In genomic region chr12:79897617-79898016, GRCh38 we compare ENCODE assay signal across 11 cellular contexts. TPM values are rescaled to one million over a fixed set of nuclear protein-coding genes. Genes with fewer than 3 reads are reported as not detected.
DNase-seq lines count a peak whose midpoint lies in the region; ATAC-seq and TF ChIP-seq lines count a peak whose summit lies in the region.
"Had no signal": no experiment of that assay in that cellular context is flagged by ENCODE, and none has a peak within 500 bp of the region (broad histone marks: within the 10 kb centered on the region; RNA-seq: fewer than 3 reads in every experiment).

No MANE protein-coding gene starts in this region.

- no peaks in the 10 kb centered on the region for H3K9me3 Mint-ChIP-seq in chondrocyte (ENCODE audit: low read depth)
- peaks cover 0 to 3% (median 0%) of the 10 kb centered on the region in 11 donors for H3K9me3 Mint-ChIP-seq in naive thymus-derived CD4-positive, alpha-beta T cell
- H3K9me3 Mint-ChIP-seq: stimulated activated memory B cell treated with anti-CD40 and anti-IgM and Interleukin-4, amounts not matched to agents 10 μg/mL and 1 μg/mL and 100 μg/mL, for 72 hours had no signal

- peak; percentile 76 for DNase-seq in Caki2 (ENCODE audit: low read depth)
- DNase-seq in M059J (ENCODE audit: low read depth) = peak; percentile 98
- no peak for DNase-seq in chondrocyte (ENCODE audit: low spot score)
- DNase-seq in substantia nigra (lab: John Stamatoyannopoulos, UW) = no peak
- no peak for DNase-seq in naive thymus-derived CD4-positive, alpha-beta T cell
- DNase-seq in activated effector memory CD4-positive, alpha-beta T cell treated with Interleukin-2 at 50 U/mL for 16 hours = no peak
- DNase-seq: MV-4-11 had no signal

- peaks cover 78% of the 10 kb centered on the region for H3K4me1 Mint-ChIP-seq in chondrocyte (ENCODE audit: low read depth)
- peaks cover 23 to 91% (median 83%) of the 10 kb centered on the region in 7 donors for H3K4me1 Mint-ChIP-seq in naive thymus-derived CD4-positive, alpha-beta T cell

- H3K9me3 ChIP-seq in mesodermal cell (ENCODE audit: control insufficient read depth, low read length) = no peaks in the 10 kb centered on the region
- H3K9me3 ChIP-seq in naive thymus-derived CD4-positive, alpha-beta T cell (ENCODE audit: control insufficient read depth in 2 of 3, low read length in 3 of 3) = no peaks in the 10 kb centered on the region

- no peak overlapping the region for H3K4me3 Mint-ChIP-seq in chondrocyte (ENCODE audit: unreplicated experiment)
- peak overlapping the region in 3 of 10 donors; percentile 21 to 66 (median 39) for H3K4me3 Mint-ChIP-seq in naive thymus-derived CD4-positive, alpha-beta T cell
- H3K4me3 Mint-ChIP-seq: stimulated activated memory B cell treated with anti-CD40 and anti-IgM and Interleukin-4, amounts not matched to agents 10 μg/mL and 1 μg/mL and 100 μg/mL, for 72 hours had no signal

- intact Hi-C loops in naive thymus-derived CD4-positive, alpha-beta T cell (cut with micrococcal nuclease) = no loop called here

- H3K4me1 ChIP-seq in mesodermal cell (ENCODE audit: control insufficient read depth, insufficient read depth, low read length, poor library complexity, severe bottlenecking) = peaks cover 6% of the 10 kb centered on the region
- H3K4me1 ChIP-seq in naive thymus-derived CD4-positive, alpha-beta T cell (ENCODE audit: control insufficient read depth in 2 of 2, insufficient read depth in 2 of 2, low read length in 2 of 2) = peaks cover 3 to 11% of the 10 kb centered on the region in 2 donors

- 13 to 42% methylated on average over 1 of the region's 1 CpG for WGBS in mesodermal cell (ENCODE audit: insufficient coverage in 2 of 2), 2 experiments

- H3K27ac ChIP-seq in mesodermal cell (ENCODE audit: low read depth, low read length, severe bottlenecking) (peak overlapping the region; percentile 46), substantia nigra (ENCODE audit: low read depth, low read length, poor library complexity, severe bottlenecking) (no peak overlapping the region)
- no peak overlapping the region for H3K27ac ChIP-seq in naive thymus-derived CD4-positive, alpha-beta T cell (ENCODE audit: low read depth, low read length)

- H3K36me3 Mint-ChIP-seq in chondrocyte (ENCODE audit: low read depth) = peaks cover 2% of the 10 kb centered on the region
- peaks cover 0 to 25% (median 5%) of the 10 kb centered on the region in 5 donors for H3K36me3 Mint-ChIP-seq in naive thymus-derived CD4-positive, alpha-beta T cell

- ATAC-seq in GM18858 (IDR thresholded peaks at IDR 0.05; ENCODE audit: unreplicated experiment) = no peak
- no peak for ATAC-seq in naive thymus-derived CD4-positive, alpha-beta T cell
- ATAC-seq: stimulated activated memory B cell treated with anti-CD40 and anti-IgM and Interleukin-4, amounts not matched to agents 10 μg/mL and 1 μg/mL and 100 μg/mL, for 72 hours had no signal

- in situ Hi-C loops in Caki2 (cut with HindIII; ENCODE audit: low pct_unique_long_range_greater_than_20kb, low sequenced_read_pairs) = no loop called here

- no peak for TF ChIP-seq CTCF in chondrocyte (IDR thresholded peaks at IDR 0.05)

- no peaks in the 10 kb centered on the region for H3K27me3 ChIP-seq in naive thymus-derived CD4-positive, alpha-beta T cell (ENCODE audit: control insufficient read depth in 2 of 2, insufficient read depth in 2 of 2, low read length in 2 of 2)

- POLR2A ChIA-PET in naive thymus-derived CD4-positive, alpha-beta T cell (lab: Charles Lee) = no interaction called here

- H3K4me3 ChIP-seq in mesodermal cell (ENCODE audit: extremely low read depth, insufficient read depth, low read length, poor library complexity, severe bottlenecking) = no peak overlapping the region
- no peak overlapping the region for H3K4me3 ChIP-seq in naive thymus-derived CD4-positive, alpha-beta T cell (ENCODE audit: low read length)
- H3K4me3 ChIP-seq: smooth muscle cell had no signal

- peaks cover 6% of the 10 kb centered on the region for H3K36me3 ChIP-seq in mesodermal cell (ENCODE audit: control insufficient read depth, insufficient read depth, low read length)
- H3K36me3 ChIP-seq in naive thymus-derived CD4-positive, alpha-beta T cell (ENCODE audit: control insufficient read depth in 2 of 3, insufficient read depth in 3 of 3, low read length in 3 of 3) = no peaks in the 10 kb centered on the region

- peak overlapping the region; percentile 46 for H3K27ac Mint-ChIP-seq in chondrocyte (ENCODE audit: unreplicated experiment)
- peak overlapping the region in 3 of 9 donors; percentile 16 to 41 (median 25) for H3K27ac Mint-ChIP-seq in naive thymus-derived CD4-positive, alpha-beta T cell
- H3K27ac Mint-ChIP-seq: stimulated activated memory B cell treated with anti-CD40 and anti-IgM and Interleukin-4, amounts not matched to agents 10 μg/mL and 1 μg/mL and 100 μg/mL, for 72 hours had no signal

- H3K27me3 Mint-ChIP-seq in chondrocyte (ENCODE audit: low read depth) = no peaks in the 10 kb centered on the region
- H3K27me3 Mint-ChIP-seq in naive thymus-derived CD4-positive, alpha-beta T cell = no peaks in the 10 kb centered on the region
- H3K27me3 Mint-ChIP-seq: stimulated activated memory B cell treated with anti-CD40 and anti-IgM and Interleukin-4, amounts not matched to agents 10 μg/mL and 1 μg/mL and 100 μg/mL, for 72 hours had no signal

- CTCF ChIA-PET in naive thymus-derived CD4-positive, alpha-beta T cell (lab: Charles Lee) = no interaction called here

RNA-seq across cellular contexts. Expression of gene PPP1R12A, which starts 37.3 kb away (rescaled TPM):
- total RNA-seq in Caki2 (2014; rRNA removed; shearing (Covaris generic); ENCODE audit: low replicate concordance) = 67.8 and 150 TPM in 2 replicates
- total RNA-seq in M059J (2014; rRNA removed; shearing (Covaris generic)) = 40.7 and 68.5 TPM in 2 replicates
- total RNA-seq in chondrocyte = 118 to 139 TPM (median 135 TPM) in 3 replicates
- polyA plus RNA-seq in mesodermal cell (2013, experiment 1 of 2) = 63.6 TPM
- 81.6 TPM for polyA plus RNA-seq in mesodermal cell (2013, experiment 2 of 2)
- 100 to 1,000 TPM in 3 of 5 experiments, 10 to 100 TPM in 2; 72.7 to 111 (median 103) TPM for total RNA-seq in naive thymus-derived CD4-positive, alpha-beta T cell
- polyA plus RNA-seq in naive thymus-derived CD4-positive, alpha-beta T cell = 10 to 100 TPM; 74.4 to 92.8 TPM

Comparison
In these comparisons a context has a peak if more than half of its experiments do, and no peak if none do; other contexts are left out.
1. DNase-seq: peak in Caki2 (single experiment) and M059J (single experiment); none in chondrocyte (single experiment), substantia nigra (0 of 49), naive thymus-derived CD4-positive, alpha-beta T cell (0 of 9) and activated effector memory CD4-positive, alpha-beta T cell treated with Interleukin-2 at 50 U/mL for 16 hours (single experiment).